In the genomic region with DNA sequence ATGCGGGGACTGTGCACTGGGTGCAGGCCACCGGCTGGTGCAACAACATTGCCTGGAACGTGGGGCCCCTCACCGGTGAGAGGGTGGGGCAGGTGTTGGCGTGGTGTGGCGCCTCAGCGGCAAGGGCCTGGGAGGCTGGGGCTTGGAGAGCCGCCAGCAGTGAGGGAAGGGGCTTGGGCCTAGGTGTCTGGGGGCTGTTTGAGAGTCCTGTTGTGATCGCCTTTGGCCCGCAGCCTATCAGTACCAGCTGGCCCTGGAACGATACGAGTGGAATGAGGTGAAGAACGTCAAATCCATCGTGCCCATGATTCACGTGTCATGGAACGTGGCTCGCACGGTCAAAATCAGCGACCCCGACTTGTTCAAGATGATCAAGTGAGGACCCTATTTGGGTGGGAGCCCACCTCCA, we compare ENCODE assay signal across 1 cellular context.
TF ChIP-seq lines count a peak whose summit lies in the region.

No MANE protein-coding gene starts in this region.

TF ChIP-seq in GM23338, 12 proteins besides CTCF, POLR2A, EP300 and RAD21 (continued from another document):
- TF ChIP-seq NANOG (IDR thresholded peaks at IDR 0.05; ENCODE audit: borderline replicate concordance) = no peak
- TF ChIP-seq EZH2phosphoT487 (IDR thresholded peaks at IDR 0.05; ENCODE audit: unreplicated experiment) = no peak
- TF ChIP-seq, protein P1, sequence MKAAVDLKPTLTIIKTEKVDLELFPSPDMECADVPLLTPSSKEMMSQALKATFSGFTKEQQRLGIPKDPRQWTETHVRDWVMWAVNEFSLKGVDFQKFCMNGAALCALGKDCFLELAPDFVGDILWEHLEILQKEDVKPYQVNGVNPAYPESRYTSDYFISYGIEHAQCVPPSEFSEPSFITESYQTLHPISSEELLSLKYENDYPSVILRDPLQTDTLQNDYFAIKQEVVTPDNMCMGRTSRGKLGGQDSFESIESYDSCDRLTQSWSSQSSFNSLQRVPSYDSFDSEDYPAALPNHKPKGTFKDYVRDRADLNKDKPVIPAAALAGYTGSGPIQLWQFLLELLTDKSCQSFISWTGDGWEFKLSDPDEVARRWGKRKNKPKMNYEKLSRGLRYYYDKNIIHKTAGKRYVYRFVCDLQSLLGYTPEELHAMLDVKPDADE (IDR thresholded peaks at IDR 0.05) = no peak
- TF ChIP-seq EZH2 (IDR thresholded peaks at IDR 0.05; ENCODE audit: low read depth, unreplicated experiment) = no peak
- TF ChIP-seq, protein P2, sequence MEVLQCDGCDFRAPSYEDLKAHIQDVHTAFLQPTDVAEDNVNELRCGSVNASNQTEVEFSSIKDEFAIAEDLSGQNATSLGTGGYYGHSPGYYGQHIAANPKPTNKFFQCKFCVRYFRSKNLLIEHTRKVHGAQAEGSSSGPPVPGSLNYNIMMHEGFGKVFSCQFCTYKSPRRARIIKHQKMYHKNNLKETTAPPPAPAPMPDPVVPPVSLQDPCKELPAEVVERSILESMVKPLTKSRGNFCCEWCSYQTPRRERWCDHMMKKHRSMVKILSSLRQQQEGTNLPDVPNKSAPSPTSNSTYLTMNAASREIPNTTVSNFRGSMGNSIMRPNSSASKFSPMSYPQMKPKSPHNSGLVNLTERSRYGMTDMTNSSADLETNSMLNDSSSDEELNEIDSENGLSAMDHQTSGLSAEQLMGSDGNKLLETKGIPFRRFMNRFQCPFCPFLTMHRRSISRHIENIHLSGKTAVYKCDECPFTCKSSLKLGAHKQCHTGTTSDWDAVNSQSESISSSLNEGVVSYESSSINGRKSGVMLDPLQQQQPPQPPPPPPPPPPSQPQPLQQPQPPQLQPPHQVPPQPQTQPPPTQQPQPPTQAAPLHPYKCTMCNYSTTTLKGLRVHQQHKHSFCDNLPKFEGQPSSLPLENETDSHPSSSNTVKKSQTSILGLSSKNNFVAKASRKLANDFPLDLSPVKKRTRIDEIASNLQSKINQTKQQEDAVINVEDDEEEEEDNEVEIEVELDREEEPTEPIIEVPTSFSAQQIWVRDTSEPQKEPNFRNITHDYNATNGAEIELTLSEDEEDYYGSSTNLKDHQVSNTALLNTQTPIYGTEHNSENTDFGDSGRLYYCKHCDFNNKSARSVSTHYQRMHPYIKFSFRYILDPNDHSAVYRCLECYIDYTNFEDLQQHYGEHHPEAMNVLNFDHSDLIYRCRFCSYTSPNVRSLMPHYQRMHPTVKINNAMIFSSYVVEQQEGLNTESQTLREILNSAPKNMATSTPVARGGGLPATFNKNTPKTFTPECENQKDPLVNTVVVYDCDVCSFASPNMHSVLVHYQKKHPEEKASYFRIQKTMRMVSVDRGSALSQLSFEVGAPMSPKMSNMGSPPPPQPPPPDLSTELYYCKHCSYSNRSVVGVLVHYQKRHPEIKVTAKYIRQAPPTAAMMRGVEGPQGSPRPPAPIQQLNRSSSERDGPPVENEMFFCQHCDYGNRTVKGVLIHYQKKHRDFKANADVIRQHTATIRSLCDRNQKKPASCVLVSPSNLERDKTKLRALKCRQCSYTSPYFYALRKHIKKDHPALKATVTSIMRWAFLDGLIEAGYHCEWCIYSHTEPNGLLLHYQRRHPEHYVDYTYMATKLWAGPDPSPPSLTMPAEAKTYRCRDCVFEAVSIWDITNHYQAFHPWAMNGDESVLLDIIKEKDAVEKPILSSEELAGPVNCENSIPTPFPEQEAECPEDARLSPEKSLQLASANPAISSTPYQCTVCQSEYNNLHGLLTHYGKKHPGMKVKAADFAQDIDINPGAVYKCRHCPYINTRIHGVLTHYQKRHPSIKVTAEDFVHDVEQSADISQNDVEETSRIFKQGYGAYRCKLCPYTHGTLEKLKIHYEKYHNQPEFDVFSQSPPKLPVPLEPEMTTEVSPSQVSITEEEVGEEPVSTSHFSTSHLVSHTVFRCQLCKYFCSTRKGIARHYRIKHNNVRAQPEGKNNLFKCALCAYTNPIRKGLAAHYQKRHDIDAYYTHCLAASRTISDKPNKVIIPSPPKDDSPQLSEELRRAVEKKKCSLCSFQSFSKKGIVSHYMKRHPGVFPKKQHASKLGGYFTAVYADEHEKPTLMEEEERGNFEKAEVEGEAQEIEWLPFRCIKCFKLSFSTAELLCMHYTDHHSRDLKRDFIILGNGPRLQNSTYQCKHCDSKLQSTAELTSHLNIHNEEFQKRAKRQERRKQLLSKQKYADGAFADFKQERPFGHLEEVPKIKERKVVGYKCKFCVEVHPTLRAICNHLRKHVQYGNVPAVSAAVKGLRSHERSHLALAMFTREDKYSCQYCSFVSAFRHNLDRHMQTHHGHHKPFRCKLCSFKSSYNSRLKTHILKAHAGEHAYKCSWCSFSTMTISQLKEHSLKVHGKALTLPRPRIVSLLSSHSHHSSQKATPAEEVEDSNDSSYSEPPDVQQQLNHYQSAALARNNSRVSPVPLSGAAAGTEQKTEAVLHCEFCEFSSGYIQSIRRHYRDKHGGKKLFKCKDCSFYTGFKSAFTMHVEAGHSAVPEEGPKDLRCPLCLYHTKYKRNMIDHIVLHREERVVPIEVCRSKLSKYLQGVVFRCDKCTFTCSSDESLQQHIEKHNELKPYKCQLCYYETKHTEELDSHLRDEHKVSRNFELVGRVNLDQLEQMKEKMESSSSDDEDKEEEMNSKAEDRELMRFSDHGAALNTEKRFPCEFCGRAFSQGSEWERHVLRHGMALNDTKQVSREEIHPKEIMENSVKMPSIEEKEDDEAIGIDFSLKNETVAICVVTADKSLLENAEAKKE (CRISPR knock-in tag; IDR thresholded peaks at IDR 0.05) = no peak
- TF ChIP-seq POLR2AphosphoS5 (IDR thresholded peaks at IDR 0.05; ENCODE audit: low read depth) = no peak
- TF ChIP-seq JUNB (IDR thresholded peaks at IDR 0.05; ENCODE audit: unreplicated experiment) = no peak
- TF ChIP-seq ZNF331 (CRISPR knock-in tag; IDR thresholded peaks at IDR 0.05; ENCODE audit: low read depth) = no peak
- TF ChIP-seq, protein P3, sequence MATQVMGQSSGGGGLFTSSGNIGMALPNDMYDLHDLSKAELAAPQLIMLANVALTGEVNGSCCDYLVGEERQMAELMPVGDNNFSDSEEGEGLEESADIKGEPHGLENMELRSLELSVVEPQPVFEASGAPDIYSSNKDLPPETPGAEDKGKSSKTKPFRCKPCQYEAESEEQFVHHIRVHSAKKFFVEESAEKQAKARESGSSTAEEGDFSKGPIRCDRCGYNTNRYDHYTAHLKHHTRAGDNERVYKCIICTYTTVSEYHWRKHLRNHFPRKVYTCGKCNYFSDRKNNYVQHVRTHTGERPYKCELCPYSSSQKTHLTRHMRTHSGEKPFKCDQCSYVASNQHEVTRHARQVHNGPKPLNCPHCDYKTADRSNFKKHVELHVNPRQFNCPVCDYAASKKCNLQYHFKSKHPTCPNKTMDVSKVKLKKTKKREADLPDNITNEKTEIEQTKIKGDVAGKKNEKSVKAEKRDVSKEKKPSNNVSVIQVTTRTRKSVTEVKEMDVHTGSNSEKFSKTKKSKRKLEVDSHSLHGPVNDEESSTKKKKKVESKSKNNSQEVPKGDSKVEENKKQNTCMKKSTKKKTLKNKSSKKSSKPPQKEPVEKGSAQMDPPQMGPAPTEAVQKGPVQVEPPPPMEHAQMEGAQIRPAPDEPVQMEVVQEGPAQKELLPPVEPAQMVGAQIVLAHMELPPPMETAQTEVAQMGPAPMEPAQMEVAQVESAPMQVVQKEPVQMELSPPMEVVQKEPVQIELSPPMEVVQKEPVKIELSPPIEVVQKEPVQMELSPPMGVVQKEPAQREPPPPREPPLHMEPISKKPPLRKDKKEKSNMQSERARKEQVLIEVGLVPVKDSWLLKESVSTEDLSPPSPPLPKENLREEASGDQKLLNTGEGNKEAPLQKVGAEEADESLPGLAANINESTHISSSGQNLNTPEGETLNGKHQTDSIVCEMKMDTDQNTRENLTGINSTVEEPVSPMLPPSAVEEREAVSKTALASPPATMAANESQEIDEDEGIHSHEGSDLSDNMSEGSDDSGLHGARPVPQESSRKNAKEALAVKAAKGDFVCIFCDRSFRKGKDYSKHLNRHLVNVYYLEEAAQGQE (IDR thresholded peaks at IDR 0.05; ENCODE audit: unreplicated experiment) = no peak
- no peak for TF ChIP-seq CREB1 (CRISPR knock-in tag; IDR thresholded peaks at IDR 0.05; ENCODE audit: low read depth)
